Comparison of ENCODE assay signal across 6 cellular contexts in the genomic region with DNA sequence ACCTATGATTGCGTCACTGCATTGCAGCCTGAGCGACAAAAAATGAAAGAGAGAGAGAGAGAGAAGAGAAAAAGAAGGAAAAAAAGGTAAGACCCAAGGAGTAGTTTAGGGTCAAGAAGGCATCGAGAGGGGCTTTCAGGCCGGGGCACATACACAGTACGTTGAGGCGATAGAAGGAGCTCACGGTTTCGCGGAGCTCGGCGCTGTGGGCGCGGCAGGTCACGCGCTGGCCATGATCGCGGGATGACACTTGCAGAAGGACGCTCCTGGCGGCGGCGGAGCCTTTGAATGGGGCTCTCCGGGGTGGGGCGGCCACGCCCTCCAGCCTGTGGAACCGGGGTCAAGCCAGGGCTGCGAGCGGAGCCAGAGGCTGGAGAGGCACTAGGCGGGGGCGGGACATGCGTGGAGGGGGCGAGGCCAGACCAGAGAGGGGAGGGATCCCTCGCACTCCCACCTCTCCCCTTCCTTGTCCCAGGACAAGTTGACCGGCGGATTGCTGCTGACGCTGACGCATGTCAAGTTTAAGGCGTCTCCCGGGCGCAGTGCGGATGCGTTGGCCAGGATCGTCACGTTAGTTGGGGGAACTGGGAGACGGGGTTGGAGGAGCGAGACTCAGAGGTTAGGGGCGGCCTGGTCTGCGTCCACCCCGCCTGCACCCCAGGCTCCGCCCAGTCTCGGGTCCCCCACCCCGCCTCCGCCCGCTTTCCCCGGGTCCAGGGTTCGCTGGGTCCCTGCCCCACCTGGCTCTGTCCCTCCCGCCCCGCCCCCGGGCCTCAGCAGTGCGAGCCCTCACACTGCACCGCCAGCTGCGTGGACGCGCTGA. TPM values are rescaled to one million over a fixed set of nuclear protein-coding genes. Genes with fewer than 3 reads are reported as not detected.
DNase-seq lines count a peak whose midpoint lies in the region; ATAC-seq and TF ChIP-seq lines count a peak whose summit lies in the region.

No MANE protein-coding gene starts in this region.

- WGBS in right cardiac atrium = 4% methylated on average over 63 of the region's 63 CpGs

- intact Hi-C loops in right cardiac atrium (cut with DNase I) = no loop called here

- no peaks in the 10 kb centered on the region for H3K27me3 ChIP-seq in right cardiac atrium (ENCODE audit: control insufficient read depth, insufficient read depth)

- peak; percentile 34 to 52 for ATAC-seq in right cardiac atrium

- H3K9me3 ChIP-seq in right cardiac atrium (ENCODE audit: control insufficient read depth, low read length) = no peaks in the 10 kb centered on the region

- H3K27ac ChIP-seq in 22Rv1 (peak overlapping the region; percentile 15; the same call in 1 of the 2 replicates), right cardiac atrium (ENCODE audit: low read length) (no peak overlapping the region)

- no peaks in the 10 kb centered on the region for H3K4me1 ChIP-seq in right cardiac atrium (ENCODE audit: control insufficient read depth, insufficient read depth, low read length)

- DNase-seq in NCI-H748 treated with DMSO at 0.1 percent for 48 hours (lab: John Stamatoyannopoulos, UW) = peak; percentile 19
- DNase-seq in right cardiac atrium = peak in 2 of 3 donors; percentile 48 to 60
- DNase-seq in NCI-H2107 (lab: John Stamatoyannopoulos, UW) = no peak
- no peak for DNase-seq in activated CD4-positive, CD25-positive, alpha-beta regulatory T cell treated with anti-CD3 and anti-CD28 coated beads, Interleukin-2, amount 50 U/mL, for 72 hours
- no peak for DNase-seq in NCI-H446 (lab: John Stamatoyannopoulos, UW)

- peak overlapping the region; percentile 30 for H3K4me3 ChIP-seq in right cardiac atrium (ENCODE audit: low read length)

- TF ChIP-seq CTCF in 22Rv1 (IDR thresholded peaks at IDR 0.05) = no peak

RNA-seq across cellular contexts. Expression of gene NPHS1, which starts 6.9 kb away (rescaled TPM):
- total RNA-seq in right cardiac atrium = not detected
- not detected for polyA plus RNA-seq in right cardiac atrium

RNA-seq across cellular contexts. Expression of gene KIRREL2, which starts 11.3 kb away (rescaled TPM):
- not detected for total RNA-seq in right cardiac atrium
- polyA plus RNA-seq in right cardiac atrium = not detected

RNA-seq across cellular contexts. Expression of gene APLP1, which starts 22.9 kb away (rescaled TPM):
- 10 to 100 TPM; 18.0 to 26.3 (median 21.0) TPM for total RNA-seq in right cardiac atrium
- polyA plus RNA-seq in right cardiac atrium = 33.2 TPM

RNA-seq across cellular contexts. Expression of gene PRODH2, which starts 32.8 kb away (rescaled TPM):
- total RNA-seq in right cardiac atrium = not detected
- not detected for polyA plus RNA-seq in right cardiac atrium

RNA-seq across cellular contexts. Expression of gene NFKBID, which starts 54.9 kb away (rescaled TPM):
- 10 to 100 TPM in 1 of 4 donors, 1 to 10 TPM in 3; 4.4 to 10.7 (median 6.3) TPM for total RNA-seq in right cardiac atrium
- polyA plus RNA-seq in right cardiac atrium = 6.4 TPM

Comparison
In these comparisons a context has a peak if more than half of its experiments do, and no peak if none do; other contexts are left out.
1. DNase-seq: peak in NCI-H748 treated with DMSO at 0.1 percent for 48 hours (single experiment) and right cardiac atrium (2 of 3); none in NCI-H2107 (single experiment), activated CD4-positive, CD25-positive, alpha-beta regulatory T cell treated with anti-CD3 and anti-CD28 coated beads, Interleukin-2, amount 50 U/mL, for 72 hours (single experiment) and NCI-H446 (0 of 2).